In genomic region chr1:2133879-2134215, GRCh38 we compare ENCODE assay signal across 7 cellular contexts.
DNase-seq lines count a peak whose midpoint lies in the region; ATAC-seq and TF ChIP-seq lines count a peak whose summit lies in the region.

No MANE protein-coding gene starts in this region.

- H3K14ac ChIP-seq in IMR-90 (replicated peaks; ENCODE audit: low read depth, low read length) = peak overlapping the region; percentile 86; the same call in 1 of the 2 replicates

- H3K56ac ChIP-seq in IMR-90 (ENCODE audit: extremely low read depth, insufficient read depth, low read length) = 0 out of 2 replicates have a peak overlapping the region, but pooled peaks have one; percentile 35

- H4K8ac ChIP-seq in IMR-90 (ENCODE audit: low read depth in 2 of 2, low read length in 2 of 2) = peak overlapping the region; percentile 92 to 96

- H3K4ac ChIP-seq in IMR-90 (ENCODE audit: low read depth, low read length) = peak overlapping the region; percentile 82

- in situ Hi-C loops in IMR-90 (cut with MboI; ENCODE audit: low sequenced_read_pairs) = no loop called here

- no peak overlapping the region for H3K23ac ChIP-seq in IMR-90 (ENCODE audit: low read depth, low read length)

- H3K27me3 ChIP-seq in IMR-90 (ENCODE audit: control insufficient read depth, insufficient read depth, low read length) (no peaks in the 10 kb centered on the region; the same call in 1 of the 2 replicates), right lobe of liver (no peaks in the 10 kb centered on the region)

- no peak overlapping the region for H2BK20ac ChIP-seq in IMR-90 (ENCODE audit: low read depth, low read length)

- H3K79me1 ChIP-seq in IMR-90 (ENCODE audit: low read depth in 1 of 2, low read length in 2 of 2) = no peaks in the 10 kb centered on the region

- CTCF ChIA-PET in IMR-90 (lab: Yijun Ruan, JAX) = interaction anchor here (0.8 kb wide), 1 partner anchor 41 kb away, joined by 5 read pairs; no protein-coding TSS in a partner anchor

- dilution Hi-C loops in IMR-90 (cut with HindIII; ENCODE audit: low sequenced_read_pairs, unreplicated experiment) = no loop called here

- H3K9me3 ChIP-seq in IMR-90 (ENCODE audit: control insufficient read depth, insufficient read depth, low read length) (no peaks in the 10 kb centered on the region), right lobe of liver (no peaks in the 10 kb centered on the region)

- peak overlapping the region; percentile 98 for H4K5ac ChIP-seq in IMR-90 (ENCODE audit: low read depth, low read length)

- ATAC-seq in IMR-90 (ENCODE audit: low read depth) (no peak), right lobe of liver (no peak), HG03139 (IDR thresholded peaks at IDR 0.05; ENCODE audit: unreplicated experiment) (no peak)

- intact Hi-C loops in IMR-90 (cut with micrococcal nuclease) = no loop called here
- intact Hi-C loops in right lobe of liver (cut with DNase I) = no loop called here

- WGBS in IMR-90 (ENCODE audit: extremely low coverage in 2 of 2, insufficient read length in 1 of 2), 2 experiments = 84% methylated on average over 7 of the region's 17 CpGs; no CpG with 5 or more reads in 1 of the 2 experiments
- 100% methylated on average over 1 of the region's 17 CpGs for WGBS in right lobe of liver (ENCODE audit: insufficient coverage, low coverage, low lambda C conversion rate, missing lambda C conversion rate)

- H2AFZ ChIP-seq in IMR-90 (replicated peaks; ENCODE audit: low read length, poor library complexity) = peak overlapping the region; percentile 94

- POLR2A ChIA-PET in IMR-90 (lab: Charles Lee; ENCODE audit: unreplicated experiment) = no interaction called here

- BruUV-seq in IMR-90 (replicated peaks; lab: Mats Ljungman, UMichigan) = no TSS peak

- H2BK120ac ChIP-seq in IMR-90 (ENCODE audit: low read depth, low read length) = peak overlapping the region; percentile 78

- H4K20me1 ChIP-seq in IMR-90 (ENCODE audit: insufficient read depth, low read length) = no peaks in the 10 kb centered on the region

- no peak overlapping the region; the same call in 2 of the 3 replicates for H2BK15ac ChIP-seq in IMR-90 (ENCODE audit: low read depth, low read length)

- H2AK5ac ChIP-seq in IMR-90 (ENCODE audit: low read depth, low read length) = peak overlapping the region; percentile 72

- H2BK5ac ChIP-seq in IMR-90 (ENCODE audit: low read depth, low read length, poor library complexity, severe bottlenecking) = peak overlapping the region; percentile 78

- peak overlapping the region; percentile 60 for H2AK9ac ChIP-seq in IMR-90 (replicated peaks; ENCODE audit: low read depth, low read length, poor library complexity)

- peak overlapping the region; percentile 87 for H3K18ac ChIP-seq in IMR-90 (ENCODE audit: low read depth, low read length)

- H3K36me3 ChIP-seq in IMR-90 (ENCODE audit: control insufficient read depth, insufficient read depth, low read length) = no peaks in the 10 kb centered on the region
- no peaks in the 10 kb centered on the region for H3K36me3 ChIP-seq in right lobe of liver

- TF ChIP-seq CTCF in IMR-90 (conservative IDR thresholded peaks at IDR 0.05; ENCODE audit: low read depth, low read length) (no peak), right lobe of liver (IDR thresholded peaks at IDR 0.05) (no peak)

- DNase-seq in IMR-90 = no peak
- no peak for DNase-seq in caudate nucleus (lab: John Stamatoyannopoulos, UW)
- DNase-seq in right lobe of liver = peak in 1 of 3 donors; percentile 62
- no peak for DNase-seq in RPMI8226
- no peak for DNase-seq in NAMALWA (ENCODE audit: low spot score)

- peaks cover 5% of the 10 kb centered on the region for H3K9me1 ChIP-seq in IMR-90 (ENCODE audit: insufficient read depth, low read length)

- peak overlapping the region; percentile 67 for H3K9ac ChIP-seq in IMR-90 (ENCODE audit: low read depth, low read length)

- H3K27ac ChIP-seq in IMR-90 (ENCODE audit: insufficient read depth, low read length) = peak overlapping the region; percentile 77
- H3K27ac ChIP-seq in caudate nucleus (ENCODE audit: low read depth, low read length) = peak overlapping the region; percentile 88
- peak overlapping the region; percentile 61 to 73 (median 67) for H3K27ac ChIP-seq in right lobe of liver
- peak overlapping the region; percentile 86 for H3K27ac ChIP-seq in temporal lobe (ENCODE audit: low read depth, low read length)

- H3K4me2 ChIP-seq in IMR-90 (ENCODE audit: low read depth, low read length) = peak overlapping the region; percentile 93

- peak overlapping the region; percentile 76; the same call in 1 of the 2 replicates for H4K91ac ChIP-seq in IMR-90 (ENCODE audit: insufficient read depth, low read depth, low read length)

- TF ChIP-seq RAD21 in IMR-90 (IDR thresholded peaks at IDR 0.05; ENCODE audit: low read length) = no peak

- TF ChIP-seq POLR2A in IMR-90 (IDR thresholded peaks at IDR 0.05; ENCODE audit: low read depth, low read length) (no peak), right lobe of liver (IDR thresholded peaks at IDR 0.05) (no peak)

- H3K4me1 ChIP-seq in IMR-90 (ENCODE audit: control insufficient read depth, insufficient read depth, low read length) (peaks cover 16% of the 10 kb centered on the region), right lobe of liver (peaks cover 0 to 11% (median 0%) of the 10 kb centered on the region in 4 donors)

- H3K4me3 ChIP-seq in IMR-90 (ENCODE audit: insufficient read depth, low read depth, low read length) (peak overlapping the region; percentile 49), right lobe of liver (no peak overlapping the region)

TF ChIP-seq in IMR-90, 13 proteins besides CTCF, POLR2A, EP300 and RAD21:
- TF ChIP-seq CHD1 (IDR thresholded peaks at IDR 0.05; ENCODE audit: low read depth, low read length) = no peak
- no peak for TF ChIP-seq BHLHE40 (IDR thresholded peaks at IDR 0.05; ENCODE audit: low read depth, low read length)
- no peak for TF ChIP-seq RFX5 (IDR thresholded peaks at IDR 0.05; ENCODE audit: low read depth, low read length)
- no peak for TF ChIP-seq MAZ (IDR thresholded peaks at IDR 0.05; ENCODE audit: borderline replicate concordance, low read depth, low read length)
- no peak for TF ChIP-seq RCOR1 (IDR thresholded peaks at IDR 0.05; ENCODE audit: insufficient replicate concordance, low read length)
- TF ChIP-seq SMC3 (IDR thresholded peaks at IDR 0.05; ENCODE audit: low read depth, low read length) = no peak
